In genomic region chr13:32174366-32174765, GRCh38 we compare ENCODE assay signal across 35 cellular contexts.
"Had no signal": no experiment of that assay in that cellular context is flagged by ENCODE, and none has a peak within 500 bp of the region (broad histone marks: within the 10 kb centered on the region; RNA-seq: fewer than 3 reads in every experiment).

No MANE protein-coding gene starts in this region.

- H3K4me3 Mint-ChIP-seq: activated B cell treated with CpG ODN at 0.5 μM for 24 hours; activated CD4-positive, alpha-beta memory T cell treated with anti-CD3 and anti-CD28 coated beads, Interleukin-2, amount 10 ng/mL, durations not matched to agents 7 days and 5 days; activated CD4-positive, alpha-beta T cell treated with anti-CD3 and anti-CD28 coated beads for 36 hours; activated CD4-positive, alpha-beta T cell treated with anti-CD3 and anti-CD28 coated beads, Interleukin-2, amount 10 ng/mL, durations not matched to agents 7 days and 5 days; activated CD8-positive, alpha-beta memory T cell treated with anti-CD3 and anti-CD28 coated beads, Interleukin-2, amount 10 ng/mL, durations not matched to agents 7 days and 5 days; activated CD8-positive, alpha-beta T cell treated with anti-CD3 and anti-CD28 coated beads, Interleukin-2, amount 10 ng/mL, durations not matched to agents 7 days and 5 days; activated naive CD4-positive, alpha-beta T cell treated with anti-CD3 and anti-CD28 coated beads, Interleukin-2, amount 10 ng/mL, durations not matched to agents 7 days and 5 days; activated naive CD4-positive, alpha-beta T cell treated with anti-CD3 and anti-CD28 coated beads, Interleukin-2, amount 50 U/mL, for 24 hours; activated naive CD8-positive, alpha-beta T cell; activated T-cell treated with anti-CD3 and anti-CD28 coated beads, Interleukin-2, amount 50 U/mL, for 24 hours; T-helper 1 cell treated with Interleukin-12 subunit alpha and Interleukin-12 subunit beta and Interleukin-4 antibody, amounts not matched to agents 30 μg/mL and 1 μg/mL, for 36 hours; T-helper 2 cell treated with Interferon-gamma antibody and Interleukin-4, amounts not matched to agents 5 μg/mL and 100 μg/mL, for 36 hours had no signal

- H3K36me3 ChIP-seq: adrenal gland, brain microvascular endothelial cell, breast epithelium had no signal

- H3K27ac Mint-ChIP-seq: activated B cell treated with CpG ODN at 0.5 μM for 24 hours; activated CD4-positive, alpha-beta memory T cell treated with anti-CD3 and anti-CD28 coated beads, Interleukin-2, amount 10 ng/mL, durations not matched to agents 7 days and 5 days; activated CD4-positive, alpha-beta T cell treated with anti-CD3 and anti-CD28 coated beads for 36 hours; activated CD4-positive, alpha-beta T cell treated with anti-CD3 and anti-CD28 coated beads, Interleukin-2, amount 10 ng/mL, durations not matched to agents 7 days and 5 days; activated CD8-positive, alpha-beta memory T cell treated with anti-CD3 and anti-CD28 coated beads, Interleukin-2, amount 10 ng/mL, durations not matched to agents 7 days and 5 days; activated CD8-positive, alpha-beta T cell treated with anti-CD3 and anti-CD28 coated beads, Interleukin-2, amount 10 ng/mL, durations not matched to agents 7 days and 5 days; activated naive CD4-positive, alpha-beta T cell treated with anti-CD3 and anti-CD28 coated beads, Interleukin-2, amount 10 ng/mL, durations not matched to agents 7 days and 5 days; activated naive CD4-positive, alpha-beta T cell treated with anti-CD3 and anti-CD28 coated beads, Interleukin-2, amount 50 U/mL, for 24 hours; activated naive CD8-positive, alpha-beta T cell; activated T-cell treated with anti-CD3 and anti-CD28 coated beads, Interleukin-2, amount 50 U/mL, for 24 hours; activated T-helper 2 cell treated with anti-CD3 and anti-CD28 coated beads, Interferon-gamma antibody, Interleukin-2, Interleukin-4, amounts not matched to agents 10 μg/mL and 5 μg/mL and 100 μg/mL, durations not matched to agents 14 hours and 24 hours and 36 hours; T-helper 1 cell treated with Interleukin-12 subunit alpha and Interleukin-12 subunit beta and Interleukin-4 antibody, amounts not matched to agents 30 μg/mL and 1 μg/mL, for 36 hours; T-helper 2 cell treated with Interferon-gamma antibody and Interleukin-4, amounts not matched to agents 5 μg/mL and 100 μg/mL, for 36 hours had no signal

- H3K27me3 ChIP-seq: adrenal gland, body of pancreas, brain microvascular endothelial cell, breast epithelium had no signal

- H3K4me1 ChIP-seq: adrenal gland, body of pancreas, breast epithelium had no signal

- DNase-seq: activated B cell treated with CpG ODN at 0.5 μM for 24 hours; activated CD4-positive, alpha-beta memory T cell treated with anti-CD3 and anti-CD28 coated beads, Interleukin-2, amount 10 ng/mL, durations not matched to agents 7 days and 5 days; activated CD4-positive, alpha-beta T cell treated with anti-CD3 and anti-CD28 coated beads for 1 hour; activated CD4-positive, alpha-beta T cell treated with anti-CD3 and anti-CD28 coated beads for 36 hours; activated CD4-positive, alpha-beta T cell treated with anti-CD3 and anti-CD28 coated beads for 48 hours; activated CD4-positive, alpha-beta T cell treated with anti-CD3 and anti-CD28 coated beads, Interleukin-2, amount 10 ng/mL, durations not matched to agents 7 days and 5 days; activated CD4-positive, alpha-beta T cell treated with anti-CD3 and anti-CD28 coated beads, Interleukin-2, amount 50 U/mL, for 48 hours; activated CD8-positive, alpha-beta memory T cell treated with anti-CD3 and anti-CD28 coated beads for 24 hours; activated CD8-positive, alpha-beta memory T cell treated with anti-CD3 and anti-CD28 coated beads, Interleukin-2, amount 10 ng/mL, durations not matched to agents 7 days and 5 days; activated CD8-positive, alpha-beta memory T cell treated with anti-CD3 and anti-CD28 coated beads, Interleukin-2, amount 50 U/mL, for 48 hours; activated CD8-positive, alpha-beta T cell treated with anti-CD3 and anti-CD28 coated beads, Interleukin-2, amount 10 ng/mL, durations not matched to agents 7 days and 5 days; activated effector memory CD4-positive, alpha-beta T cell treated with Interleukin-2 at 50 U/mL for 16 hours; activated gamma-delta T cell; activated naive CD4-positive, alpha-beta T cell treated with anti-CD3 and anti-CD28 coated beads, Interleukin-2, amount 10 ng/mL, durations not matched to agents 7 days and 5 days; activated naive CD4-positive, alpha-beta T cell treated with Interleukin-2 at 50 U/mL for 16 hours; activated T-cell treated with anti-CD3 and anti-CD28 coated beads, Interleukin-2, amount 50 U/mL, for 24 hours; activated T-cell treated with anti-CD3 and anti-CD28 coated beads, Interleukin-2, amount 50 U/mL, for 48 hours; adrenal gland; amniotic stem cell; aorta; body of pancreas; brain microvascular endothelial cell; central memory CD4-positive, alpha-beta T cell; T-helper 1 cell; T-helper 2 cell; T-helper 9 cell had no signal

- H3K27ac ChIP-seq: adrenal gland, body of pancreas, brain microvascular endothelial cell, breast epithelium, VCaP had no signal

- FAIRE-seq: astrocyte, TTC549 had no signal

- H3K4me1 Mint-ChIP-seq: activated B cell treated with CpG ODN at 0.5 μM for 24 hours; activated CD4-positive, alpha-beta memory T cell treated with anti-CD3 and anti-CD28 coated beads, Interleukin-2, amount 10 ng/mL, durations not matched to agents 7 days and 5 days; activated CD4-positive, alpha-beta T cell treated with anti-CD3 and anti-CD28 coated beads for 36 hours; activated CD4-positive, alpha-beta T cell treated with anti-CD3 and anti-CD28 coated beads, Interleukin-2, amount 10 ng/mL, durations not matched to agents 7 days and 5 days; activated CD8-positive, alpha-beta memory T cell treated with anti-CD3 and anti-CD28 coated beads, Interleukin-2, amount 10 ng/mL, durations not matched to agents 7 days and 5 days; activated naive CD4-positive, alpha-beta T cell treated with anti-CD3 and anti-CD28 coated beads, Interleukin-2, amount 10 ng/mL, durations not matched to agents 7 days and 5 days; activated naive CD4-positive, alpha-beta T cell treated with anti-CD3 and anti-CD28 coated beads, Interleukin-2, amount 50 U/mL, for 24 hours had no signal

- H3K36me3 Mint-ChIP-seq: activated CD8-positive, alpha-beta memory T cell treated with anti-CD3 and anti-CD28 coated beads, Interleukin-2, amount 10 ng/mL, durations not matched to agents 7 days and 5 days; activated naive CD4-positive, alpha-beta T cell treated with anti-CD3 and anti-CD28 coated beads, Interleukin-2, amount 10 ng/mL, durations not matched to agents 7 days and 5 days; activated naive CD4-positive, alpha-beta T cell treated with anti-CD3 and anti-CD28 coated beads, Interleukin-2, amount 50 U/mL, for 24 hours; activated naive CD8-positive, alpha-beta T cell had no signal

- H3K4me3 ChIP-seq: adrenal gland, body of pancreas, breast epithelium had no signal

- H3K9me3 Mint-ChIP-seq: activated B cell treated with CpG ODN at 0.5 μM for 24 hours; activated CD4-positive, alpha-beta memory T cell treated with anti-CD3 and anti-CD28 coated beads, Interleukin-2, amount 10 ng/mL, durations not matched to agents 7 days and 5 days; activated CD4-positive, alpha-beta T cell treated with anti-CD3 and anti-CD28 coated beads, Interleukin-2, amount 10 ng/mL, durations not matched to agents 7 days and 5 days; activated naive CD4-positive, alpha-beta T cell treated with anti-CD3 and anti-CD28 coated beads, Interleukin-2, amount 10 ng/mL, durations not matched to agents 7 days and 5 days; activated naive CD4-positive, alpha-beta T cell treated with anti-CD3 and anti-CD28 coated beads, Interleukin-2, amount 50 U/mL, for 24 hours; activated T-cell treated with anti-CD3 and anti-CD28 coated beads, Interleukin-2, amount 50 U/mL, for 24 hours; activated T-helper 2 cell treated with anti-CD3 and anti-CD28 coated beads, Interferon-gamma antibody, Interleukin-2, Interleukin-4, amounts not matched to agents 10 μg/mL and 5 μg/mL and 100 μg/mL, durations not matched to agents 14 hours and 24 hours and 36 hours; T-helper 1 cell treated with Interleukin-12 subunit alpha and Interleukin-12 subunit beta and Interleukin-4 antibody, amounts not matched to agents 30 μg/mL and 1 μg/mL, for 36 hours; T-helper 2 cell treated with Interferon-gamma antibody and Interleukin-4, amounts not matched to agents 5 μg/mL and 100 μg/mL, for 36 hours had no signal

- ATAC-seq: activated CD4-positive, alpha-beta T cell treated with anti-CD3 and anti-CD28 coated beads for 36 hours; activated CD8-positive, alpha-beta memory T cell treated with anti-CD3 and anti-CD28 coated beads, Interleukin-2, amount 10 ng/mL, durations not matched to agents 7 days and 5 days; activated CD8-positive, alpha-beta T cell treated with anti-CD3 and anti-CD28 coated beads, Interleukin-2, amount 10 ng/mL, durations not matched to agents 7 days and 5 days; body of pancreas had no signal

- H3K9me3 ChIP-seq: adrenal gland, body of pancreas, breast epithelium had no signal

- H3K27me3 Mint-ChIP-seq: activated B cell treated with CpG ODN at 0.5 μM for 24 hours; activated CD4-positive, alpha-beta T cell treated with anti-CD3 and anti-CD28 coated beads for 36 hours; activated CD4-positive, alpha-beta T cell treated with anti-CD3 and anti-CD28 coated beads, Interleukin-2, amount 10 ng/mL, durations not matched to agents 7 days and 5 days; activated naive CD4-positive, alpha-beta T cell treated with anti-CD3 and anti-CD28 coated beads, Interleukin-2, amount 10 ng/mL, durations not matched to agents 7 days and 5 days; activated naive CD4-positive, alpha-beta T cell treated with anti-CD3 and anti-CD28 coated beads, Interleukin-2, amount 50 U/mL, for 24 hours; activated naive CD8-positive, alpha-beta T cell; activated T-cell treated with anti-CD3 and anti-CD28 coated beads, Interleukin-2, amount 50 U/mL, for 24 hours had no signal
